8 cellular contexts compared by ENCODE assay signal in the genomic region with DNA sequence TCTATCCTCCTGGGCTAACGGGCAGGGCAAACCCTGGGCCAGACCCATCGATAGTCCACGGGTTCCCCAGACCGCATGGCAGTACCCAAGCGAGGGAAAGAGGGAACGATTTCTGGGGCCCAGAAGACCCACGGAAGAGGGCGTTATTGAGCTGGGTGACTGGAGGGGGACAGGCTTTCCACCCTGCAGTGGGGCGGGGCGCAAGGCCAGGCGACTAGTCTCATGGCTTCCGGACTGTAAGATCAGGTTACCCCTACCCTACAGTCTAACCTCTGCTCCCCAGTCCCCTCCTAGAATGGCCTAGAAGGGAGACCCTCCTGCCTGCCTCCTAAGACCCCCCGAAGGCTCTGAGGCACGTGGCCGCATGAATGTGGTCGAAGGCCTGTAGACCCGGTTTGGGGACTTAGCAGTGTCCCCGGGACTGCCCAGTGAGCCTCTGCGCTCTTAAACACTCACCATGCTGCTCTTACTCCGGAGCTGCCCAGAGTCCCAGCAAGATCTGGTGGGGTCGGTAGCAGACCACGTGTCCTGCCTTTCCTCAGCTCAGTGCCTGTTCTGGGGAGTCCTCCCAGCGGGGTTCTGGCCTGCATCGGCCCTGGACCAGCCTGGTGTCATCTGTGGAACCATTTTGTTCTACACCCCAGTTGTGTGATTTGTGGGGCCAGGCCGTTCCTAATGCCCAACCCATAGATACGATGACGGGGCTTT. TPM values are rescaled to one million over a fixed set of nuclear protein-coding genes. Genes with fewer than 3 reads are reported as not detected.
DNase-seq lines count a peak whose midpoint lies in the region; ATAC-seq and TF ChIP-seq lines count a peak whose summit lies in the region.

No MANE protein-coding gene starts in this region.

- DNase-seq in AG08395 (ENCODE audit: low spot score) (peak; percentile 3), NCI-H1417 treated with DMSO at 0.1 percent for 48 hours (lab: John Stamatoyannopoulos, UW) (peak; percentile 0), activated B cell treated with CpG ODN at 0.5 μM for 24 hours (peak; percentile 54), colonic mucosa (peak; percentile 77), right lobe of liver (peak; percentile 73 to 77 (median 74))

- H3K27ac Mint-ChIP-seq in activated B cell treated with CpG ODN at 0.5 μM for 24 hours = peak overlapping the region; percentile 97
- peak overlapping the region; percentile 98 for H3K27ac Mint-ChIP-seq in stimulated activated memory B cell treated with anti-CD40 and anti-IgM and Interleukin-4, amounts not matched to agents 10 μg/mL and 1 μg/mL and 100 μg/mL, for 72 hours

- H3K36me3 Mint-ChIP-seq in activated B cell treated with CpG ODN at 0.5 μM for 24 hours (ENCODE audit: low read depth) = peaks cover 51% of the 10 kb centered on the region
- H3K36me3 Mint-ChIP-seq in stimulated activated memory B cell treated with anti-CD40 and anti-IgM and Interleukin-4, amounts not matched to agents 10 μg/mL and 1 μg/mL and 100 μg/mL, for 72 hours = peaks cover 23% of the 10 kb centered on the region

- WGBS in right lobe of liver (ENCODE audit: insufficient coverage, low coverage, low lambda C conversion rate, missing lambda C conversion rate) = 25% methylated on average over 8 of the region's 27 CpGs

- H3K27me3 Mint-ChIP-seq in activated B cell treated with CpG ODN at 0.5 μM for 24 hours = peaks cover 11% of the 10 kb centered on the region
- no peaks in the 10 kb centered on the region for H3K27me3 Mint-ChIP-seq in stimulated activated memory B cell treated with anti-CD40 and anti-IgM and Interleukin-4, amounts not matched to agents 10 μg/mL and 1 μg/mL and 100 μg/mL, for 72 hours

- H3K4me1 ChIP-seq in colonic mucosa (peaks cover 7% of the 10 kb centered on the region), right lobe of liver (peaks cover 0 to 11% (median 3%) of the 10 kb centered on the region in 4 donors)

- H3K27ac ChIP-seq in colonic mucosa = peak overlapping the region; percentile 91
- H3K27ac ChIP-seq in right lobe of liver = peak overlapping the region; percentile 85 to 94 (median 89)

- peak overlapping the region; percentile 97 for H3K4me3 Mint-ChIP-seq in activated B cell treated with CpG ODN at 0.5 μM for 24 hours
- H3K4me3 Mint-ChIP-seq in stimulated activated memory B cell treated with anti-CD40 and anti-IgM and Interleukin-4, amounts not matched to agents 10 μg/mL and 1 μg/mL and 100 μg/mL, for 72 hours = peak overlapping the region; percentile 98

- H3K9me3 ChIP-seq in colonic mucosa (no peaks in the 10 kb centered on the region), right lobe of liver (no peaks in the 10 kb centered on the region)

- no peaks in the 10 kb centered on the region for H3K36me3 ChIP-seq in colonic mucosa
- peaks cover 0 to 12% (median 7%) of the 10 kb centered on the region in 4 donors for H3K36me3 ChIP-seq in right lobe of liver

- peak; percentile 14 for ATAC-seq in GM18907 (IDR thresholded peaks at IDR 0.05; ENCODE audit: unreplicated experiment)
- peak; percentile 15 for ATAC-seq in activated B cell treated with CpG ODN at 0.5 μM for 24 hours (ENCODE audit: low read depth)
- peak; percentile 14 to 40 (median 24) for ATAC-seq in right lobe of liver
- ATAC-seq in stimulated activated memory B cell treated with anti-CD40 and anti-IgM and Interleukin-4, amounts not matched to agents 10 μg/mL and 1 μg/mL and 100 μg/mL, for 72 hours = peak; percentile 37
- no peak for ATAC-seq in GM21367 (IDR thresholded peaks at IDR 0.05; ENCODE audit: unreplicated experiment)

- CTCF ChIA-PET in activated B cell treated with CpG ODN at 0.5 μM for 24 hours (lab: Charles Lee) = interaction anchor here (0.9 to 1.9 kb wide), 7 partner anchors 24 to 150 kb away, joined by 3 to 9 read pairs (median 5); a partner anchor contains a TSS

- no peak for TF ChIP-seq CTCF in activated B cell treated with CpG ODN at 0.5 μM for 24 hours (IDR thresholded peaks at IDR 0.05)
- TF ChIP-seq CTCF in colonic mucosa (IDR thresholded peaks at IDR 0.05) = no peak
- peak; percentile 25 to 43 (median 32) for TF ChIP-seq CTCF in right lobe of liver (IDR thresholded peaks at IDR 0.05)

- H3K9ac ChIP-seq in colonic mucosa (ENCODE audit: low read depth in 2 of 2, low read length in 2 of 2) = peak overlapping the region; percentile 85 to 99

- peak overlapping the region; percentile 51 for H3K4me3 ChIP-seq in colonic mucosa
- H3K4me3 ChIP-seq in right lobe of liver = peak overlapping the region; percentile 49 to 65 (median 63)

- POLR2A ChIA-PET in activated B cell treated with CpG ODN at 0.5 μM for 24 hours (lab: Charles Lee) = interaction anchor here (0.5 to 11.8 kb wide), 26 partner anchors 9 to 639 kb away, joined by 3 to 413 read pairs (median 8); a partner anchor contains a TSS

- peaks cover 65% of the 10 kb centered on the region for H3K4me1 Mint-ChIP-seq in activated B cell treated with CpG ODN at 0.5 μM for 24 hours
- peaks cover 58% of the 10 kb centered on the region for H3K4me1 Mint-ChIP-seq in stimulated activated memory B cell treated with anti-CD40 and anti-IgM and Interleukin-4, amounts not matched to agents 10 μg/mL and 1 μg/mL and 100 μg/mL, for 72 hours

- intact Hi-C loops in activated B cell treated with CpG ODN at 0.5 μM for 24 hours (cut with micrococcal nuclease) = loop anchor here (1.0 to 10.0 kb wide), 6 partner anchors 65 to 539 kb away; a partner anchor contains a TSS
- intact Hi-C loops in colonic mucosa (cut with DNase I) = loop anchor here (2.0 kb wide), 1 partner anchor 37 kb away; no protein-coding TSS in a partner anchor
- intact Hi-C loops in right lobe of liver (cut with DNase I) = no loop called here

- H3K9me3 Mint-ChIP-seq in activated B cell treated with CpG ODN at 0.5 μM for 24 hours = no peaks in the 10 kb centered on the region
- no peaks in the 10 kb centered on the region for H3K9me3 Mint-ChIP-seq in stimulated activated memory B cell treated with anti-CD40 and anti-IgM and Interleukin-4, amounts not matched to agents 10 μg/mL and 1 μg/mL and 100 μg/mL, for 72 hours

- H3K27me3 ChIP-seq in colonic mucosa (no peaks in the 10 kb centered on the region), right lobe of liver (no peaks in the 10 kb centered on the region)

- no peak for TF ChIP-seq POLR2A in right lobe of liver (IDR thresholded peaks at IDR 0.05)

RNA-seq across cellular contexts. Expression of a gene that starts 13.1 kb away (rescaled TPM):
- total RNA-seq in activated B cell treated with CpG ODN at 0.5 μM for 24 hours (1.7 and 3.0 TPM in 2 replicates), colonic mucosa (10 to 100 TPM; 18.6 to 86.4 TPM), right lobe of liver (1 to 10 TPM in 4 of 6 experiments, under 1 TPM in 2; 0.26 to 3.9 (median 1.5) TPM)

RNA-seq across cellular contexts. Expression of a gene that starts 24.3 kb away (rescaled TPM):
- 121 and 136 TPM in 2 replicates for total RNA-seq in activated B cell treated with CpG ODN at 0.5 μM for 24 hours
- total RNA-seq in colonic mucosa = 10 to 100 TPM; 30.5 to 42.3 TPM
- 10 to 100 TPM in 5 of 6 experiments, 1 to 10 TPM in 1; 8.5 to 29.1 (median 21.1) TPM for total RNA-seq in right lobe of liver

RNA-seq across cellular contexts. Expression of a gene that starts 25.6 kb away (rescaled TPM):
- total RNA-seq in activated B cell treated with CpG ODN at 0.5 μM for 24 hours = 121 and 126 TPM in 2 replicates
- 10 to 100 TPM; 13.6 to 61.7 TPM for total RNA-seq in colonic mucosa
- 10 to 100 TPM in 5 of 6 experiments, 1 to 10 TPM in 1; 10.0 to 21.0 (median 15.6) TPM for total RNA-seq in right lobe of liver

RNA-seq across cellular contexts. Expression of a gene that starts 33.5 kb away (rescaled TPM):
- total RNA-seq in activated B cell treated with CpG ODN at 0.5 μM for 24 hours (12.3 and 12.8 TPM in 2 replicates), colonic mucosa (10 to 100 TPM; 11.7 to 12.4 TPM), right lobe of liver (1 to 10 TPM; 3.1 to 5.3 (median 4.2) TPM)

RNA-seq across cellular contexts. Expression of a gene that starts 47.3 kb away (rescaled TPM):
- 17.3 and 20.9 TPM in 2 replicates for total RNA-seq in activated B cell treated with CpG ODN at 0.5 μM for 24 hours
- 10 to 100 TPM; 13.2 to 17.0 TPM for total RNA-seq in colonic mucosa
- 1 to 10 TPM; 2.3 to 5.0 (median 3.4) TPM for total RNA-seq in right lobe of liver

Comparison
In these comparisons a context has a peak if more than half of its experiments do, and no peak if none do; other contexts are left out.
1. DNase-seq: peak in every context shown above with its lines; median percentile 77 in colonic mucosa; 74 in right lobe of liver; 54 in activated B cell treated with CpG ODN at 0.5 μM for 24 hours; 3 in AG08395; 0 in NCI-H1417 treated with DMSO at 0.1 percent for 48 hours.
2. CTCF ChIP-seq: peak in right lobe of liver (4 of 4); none in activated B cell treated with CpG ODN at 0.5 μM for 24 hours (single experiment) and colonic mucosa (single experiment).
3. intact Hi-C loops: an anchor here in activated B cell treated with CpG ODN at 0.5 μM for 24 hours (1.0 to 10.0 kb wide) and colonic mucosa (2.0 kb wide); none called in right lobe of liver.